15 cellular contexts compared by ENCODE assay signal in genomic region chr6:44868335-44868668, GRCh38.
A peak's percentile ranks its signal among the peaks of the same experiment; 100 is the strongest.
DNase-seq lines count a peak whose midpoint lies in the region; ATAC-seq, FAIRE-seq and TF ChIP-seq lines count a peak whose summit lies in the region.
"Had no signal": no experiment of that assay in that cellular context is flagged by ENCODE, and none has a peak within 500 bp of the region (broad histone marks: within the 10 kb centered on the region; RNA-seq: fewer than 3 reads in every experiment).

No MANE protein-coding gene starts in this region.

- SMC1A ChIA-PET in GM12878 (lab: Charles Lee; ENCODE audit: uncharacterized antibody, unreplicated experiment), result interaction anchor here (0.7 to 4.2 kb wide), 28 partner anchors 9 to 869 kb away, joined by 3 to 24 read pairs (median 4); no protein-coding TSS in a partner anchor

- TF ChIP-seq POLR2A in GM12878 (IDR thresholded peaks at IDR 0.05; ENCODE audit: low read depth, low read length), result no peak

- peaks cover 12% of the 10 kb centered on the region; the same call in 2 of the 3 replicates for H3K9me3 ChIP-seq in GM12878 (replicated peaks; ENCODE audit: control insufficient read depth, insufficient read depth, low read length)
- H3K9me3 ChIP-seq in CD4-positive, alpha-beta memory T cell (ENCODE audit: control insufficient read depth in 1 of 2, low read length in 2 of 2), result peaks cover 0 to 4% of the 10 kb centered on the region in 2 donors

- DNase-seq in GM12878 (ENCODE audit: low read depth, low spot score) (no peak), hepatic stellate cell (ENCODE audit: low spot score) (no peak), cerebellar cortex (ENCODE audit: low spot score) (no peak)
- no peak for DNase-seq in CD4-positive, alpha-beta memory T cell
- DNase-seq: activated T-cell treated with anti-CD3 and anti-CD28 coated beads for 4 hours; body of pancreas; CD8-positive, alpha-beta T cell; RPMI8226 had no signal

- no peak overlapping the region for H3K9ac ChIP-seq in GM12878 (ENCODE audit: control insufficient read depth, insufficient read depth, low read length)

- H3K4me2 ChIP-seq in GM12878 (ENCODE audit: control insufficient read depth, insufficient read depth), result peak overlapping the region; percentile 59

- H3K4me3 ChIP-seq in GM12878, result peak overlapping the region; percentile 33
- no peak overlapping the region for H3K4me3 ChIP-seq in CD4-positive, alpha-beta memory T cell (ENCODE audit: low read length in 2 of 2)
- H3K4me3 ChIP-seq: body of pancreas had no signal

- TF ChIP-seq RAD21 in GM12878 (IDR thresholded peaks at IDR 0.05; ENCODE audit: insufficient read depth, low read depth, low read length), result no peak

- H3K4me1 ChIP-seq in GM12878 (ENCODE audit: control insufficient read depth, insufficient read depth, low read length), result peaks cover 25% of the 10 kb centered on the region
- H3K4me1 ChIP-seq in CD4-positive, alpha-beta memory T cell (ENCODE audit: insufficient read depth, low read length), result no peaks in the 10 kb centered on the region
- H3K4me1 ChIP-seq: body of pancreas had no signal

- POLR2A ChIA-PET in GM12878 (lab: Charles Lee), result interaction anchor here (0.7 to 1.9 kb wide), 3 partner anchors 11 to 182 kb away, joined by 3 to 4 read pairs (median 4); no protein-coding TSS in a partner anchor
- POLR2A ChIA-PET in CD4-positive, alpha-beta memory T cell (lab: Charles Lee; ENCODE audit: partially characterized antibody), result no interaction called here

- CTCF ChIA-PET in GM12878 (lab: Yijun Ruan, JAX), result interaction anchor here (0.6 to 1.8 kb wide), 7 partner anchors 9 to 1123 kb away, joined by 3 to 6 read pairs (median 4); no protein-coding TSS in a partner anchor
- CTCF ChIA-PET in CD4-positive, alpha-beta memory T cell (lab: Charles Lee; ENCODE audit: partially characterized antibody), result interaction anchor here (1.3 kb wide), 1 partner anchor 212 kb away, joined by 3 read pairs; no protein-coding TSS in a partner anchor

- no peaks in the 10 kb centered on the region for H4K20me1 ChIP-seq in GM12878 (ENCODE audit: control insufficient read depth, insufficient read depth)

- H3K36me3 ChIP-seq in GM12878 (ENCODE audit: control insufficient read depth in 2 of 2, insufficient read depth in 2 of 2, low read length in 1 of 2), result no peaks in the 10 kb centered on the region
- H3K36me3 ChIP-seq in CD4-positive, alpha-beta memory T cell (ENCODE audit: insufficient read depth, low read length), result no peaks in the 10 kb centered on the region

- intact Hi-C loops in GM12878 (cut with micrococcal nuclease; ENCODE audit: unreplicated experiment), result loop anchor here (2.0 to 10.0 kb wide), 6 partner anchors 36 to 814 kb away; no protein-coding TSS in a partner anchor
- intact Hi-C loops in CD4-positive, alpha-beta memory T cell (cut with micrococcal nuclease), result no loop called here

- H3K4me1 Mint-ChIP-seq in CD4-positive, alpha-beta memory T cell, result peaks cover 7 to 17% (median 10%) of the 10 kb centered on the region in 4 donors

- no peak overlapping the region for H3K27ac Mint-ChIP-seq in CD4-positive, alpha-beta memory T cell
- H3K27ac Mint-ChIP-seq: memory B cell, progenitor cell of endocrine pancreas, type B pancreatic cell had no signal

- peak overlapping the region; percentile 2 for H3K27ac ChIP-seq in GM12878 (ENCODE audit: control insufficient read depth, insufficient read depth)
- no peak overlapping the region for H3K27ac ChIP-seq in CD4-positive, alpha-beta memory T cell (ENCODE audit: low read depth, low read length)
- H3K27ac ChIP-seq: body of pancreas, epithelial cell of prostate had no signal

- peaks cover 40 to 52% of the 10 kb centered on the region in 2 donors for H3K36me3 Mint-ChIP-seq in CD4-positive, alpha-beta memory T cell

- no peak for TF ChIP-seq EP300 in GM12878 (IDR thresholded peaks at IDR 0.05; ENCODE audit: borderline replicate concordance in 1 of 2, control insufficient read depth in 1 of 2, low read depth in 2 of 2, low read length in 2 of 2)

- no peaks in the 10 kb centered on the region for H3K27me3 ChIP-seq in GM12878 (replicated peaks in 1 of 2; ENCODE audit: control insufficient read depth in 2 of 2, insufficient read depth in 2 of 2, low read length in 1 of 2)
- no peaks in the 10 kb centered on the region for H3K27me3 ChIP-seq in CD4-positive, alpha-beta memory T cell (ENCODE audit: insufficient read depth, low read length)
- H3K27me3 ChIP-seq: body of pancreas had no signal

- BruUV-seq in GM12878 (replicated peaks; lab: Mats Ljungman, UMichigan), result no TSS peak

- no peak for FAIRE-seq in GM12878 (lab: Jason Lieb, UNC)

- RAD21 ChIA-PET in GM12878 (lab: Charles Lee; ENCODE audit: unreplicated experiment), result interaction anchor here (0.9 to 3.6 kb wide), 20 partner anchors 9 to 847 kb away, joined by 3 to 30 read pairs (median 5); no protein-coding TSS in a partner anchor

- in situ Hi-C loops in GM12878 (cut with MboI), result no loop called here

- TF ChIP-seq CTCF in GM12878 (IDR thresholded peaks at IDR 0.05 in 2 of 3, conservative IDR thresholded peaks at IDR 0.05 in 1 of 3; ENCODE audit: control insufficient read depth in 2 of 3, extremely low read depth in 1 of 3, insufficient read depth in 1 of 3, low read depth in 3 of 3, low read length in 3 of 3), result no peak

- H3K79me2 ChIP-seq in GM12878 (ENCODE audit: control insufficient read depth, insufficient read depth, low read length), result no peaks in the 10 kb centered on the region

- H3K4me3 Mint-ChIP-seq in CD4-positive, alpha-beta memory T cell, result no peak overlapping the region
- H3K4me3 Mint-ChIP-seq: CD8-positive, alpha-beta T cell; memory B cell; type B pancreatic cell had no signal

- H3K27me3 Mint-ChIP-seq in CD4-positive, alpha-beta memory T cell, result no peaks in the 10 kb centered on the region
- H3K27me3 Mint-ChIP-seq: memory B cell, progenitor cell of endocrine pancreas, type B pancreatic cell had no signal

- H3K9me3 Mint-ChIP-seq in CD4-positive, alpha-beta memory T cell, result peaks cover 2 to 17% (median 15%) of the 10 kb centered on the region in 8 donors

- 29% methylated on average over 2 of the region's 2 CpGs for WGBS in GM12878 (ENCODE audit: insufficient coverage, insufficient replicate concordance, low lambda C conversion rate, missing lambda C conversion rate)

- no peak overlapping the region for H2AFZ ChIP-seq in GM12878 (ENCODE audit: control insufficient read depth, low read depth, low read length)

- ATAC-seq in GM18909 (IDR thresholded peaks at IDR 0.05; ENCODE audit: poor library complexity, unreplicated experiment), result peak; percentile 49
- peak; percentile 41 for ATAC-seq in GM21529 (IDR thresholded peaks at IDR 0.05; ENCODE audit: unreplicated experiment)
- ATAC-seq in HG03064 (IDR thresholded peaks at IDR 0.05; ENCODE audit: low read depth, unreplicated experiment), result peak; percentile 28
- ATAC-seq in GM12878, result peak; percentile 75
- ATAC-seq: body of pancreas; CD8-positive, alpha-beta T cell had no signal

TF ChIP-seq in GM12878, 131 proteins besides CTCF, POLR2A, EP300 and RAD21 (continues in another document):
- TF ChIP-seq ATF7 (IDR thresholded peaks at IDR 0.05; ENCODE audit: low read depth) (peak; percentile 94), ZBED1 (IDR thresholded peaks at IDR 0.05; ENCODE audit: borderline replicate concordance) (0 out of 2 replicates have a peak, but pooled peaks have one; percentile 9), CEBPZ (IDR thresholded peaks at IDR 0.05; ENCODE audit: low read depth, low read length) (no peak), SKIL (IDR thresholded peaks at IDR 0.05; ENCODE audit: low read depth, poor library complexity, severe bottlenecking) (no peak), SMC3 (IDR thresholded peaks at IDR 0.05; ENCODE audit: borderline replicate concordance, low read length) (no peak), TCF7 (IDR thresholded peaks at IDR 0.05; ENCODE audit: borderline replicate concordance) (no peak), DPF2 (IDR thresholded peaks at IDR 0.05) (0 out of 2 replicates have a peak, but pooled peaks have one; percentile 34), IKZF1 (conservative IDR thresholded peaks at IDR 0.05) (peak; percentile 5; the same call in 1 of the 2 replicates), YY1 (IDR thresholded peaks at IDR 0.05; ENCODE audit: low read depth, low read length) (0 out of 2 replicates have a peak, but pooled peaks have one; percentile 2)
